In the genomic region with DNA sequence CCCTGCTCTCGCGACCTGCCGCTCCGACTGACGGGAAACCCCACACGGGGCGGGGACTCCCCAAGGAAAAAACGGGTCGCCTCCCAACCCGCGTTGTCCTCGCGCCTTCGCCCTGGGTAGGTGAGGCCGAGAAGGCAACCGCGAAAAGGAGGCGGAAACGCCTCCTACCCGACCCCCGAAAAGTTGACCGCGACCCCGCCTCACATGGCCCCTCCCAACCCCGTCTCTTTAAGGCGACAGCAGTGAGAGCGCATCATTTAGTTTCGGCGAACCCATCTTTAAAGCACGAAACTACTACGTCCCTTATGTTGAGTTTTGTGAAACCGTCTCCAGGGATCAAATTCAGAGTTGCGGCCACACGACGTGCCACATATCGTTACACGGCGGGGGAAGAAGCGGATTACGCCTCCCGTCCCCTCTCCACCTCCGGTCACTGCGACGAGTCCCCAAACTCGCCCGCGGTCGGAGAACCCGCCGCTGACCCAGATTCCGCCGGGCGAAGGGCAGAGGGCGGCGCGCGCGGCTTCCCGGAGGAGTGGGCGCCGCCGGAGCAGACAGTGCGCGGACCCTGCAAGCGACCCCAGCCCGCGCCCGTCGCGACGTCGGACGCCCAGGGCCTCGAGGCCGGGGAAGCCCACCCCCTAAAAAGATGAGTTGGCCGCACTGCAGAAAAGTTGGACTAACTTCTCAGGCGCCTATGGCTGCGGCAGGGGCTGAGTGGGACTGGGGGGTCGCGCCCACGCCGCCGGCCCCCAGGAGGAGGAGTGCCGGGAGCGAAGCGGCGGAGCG, we compare ENCODE assay signal across 9 cellular contexts. TPM values are rescaled to one million over a fixed set of nuclear protein-coding genes. Genes with fewer than 3 reads are reported as not detected.
DNase-seq lines count a peak whose midpoint lies in the region; ATAC-seq, FAIRE-seq and TF ChIP-seq lines count a peak whose summit lies in the region.
"Had no signal": no experiment of that assay in that cellular context is flagged by ENCODE, and none has a peak within 500 bp of the region (broad histone marks: within the 10 kb centered on the region; RNA-seq: fewer than 3 reads in every experiment).

No MANE protein-coding gene starts in this region.

- H4K8ac ChIP-seq in H1 (ENCODE audit: extremely low read depth, insufficient read depth, low read length) = peak overlapping the region; percentile 92

- peaks cover 22 to 58% of the 10 kb centered on the region in 2 experiments for H3K79me2 ChIP-seq in H1 (ENCODE audit: control insufficient read depth in 1 of 2, insufficient read depth in 2 of 2, low read length in 2 of 2)

- H4K5ac ChIP-seq in H1 (ENCODE audit: insufficient read length, low read depth, low read length) = peak overlapping the region; percentile 85

- H2BK15ac ChIP-seq in H1 (ENCODE audit: low read length) = no peak overlapping the region

- DNase-seq in AG08396 (ENCODE audit: low spot score) (peak; percentile 86), NCI-H82 treated with DMSO at 0.1 percent for 48 hours (lab: John Stamatoyannopoulos, UW; ENCODE audit: unreplicated experiment) (peak; percentile 28), H1 (ENCODE audit: low read depth in 1 of 2, low spot score in 2 of 2) (peak in 1 of 2 experiments; percentile 87)
- peak; percentile 93 for DNase-seq in activated CD8-positive, alpha-beta memory T cell treated with anti-CD3 and anti-CD28 coated beads for 24 hours
- peak; percentile 90 to 95 for DNase-seq in stimulated activated CD8-positive, alpha-beta memory T cell treated with anti-CD3 and anti-CD28 coated beads, Interleukin-15, amount 100 ng/mL, for 48 hours (ENCODE audit: low read depth in 2 of 2)

- peak overlapping the region; percentile 83 for H3K18ac ChIP-seq in H1 (ENCODE audit: extremely low read depth, low read length)

- POLR2A ChIA-PET in H1 (lab: Charles Lee; ENCODE audit: partially characterized antibody) = interaction anchor here (0.6 to 5.6 kb wide), 26 partner anchors 9 to 395 kb away, joined by 3 to 61 read pairs (median 5); a partner anchor contains a TSS

- peaks cover 10% of the 10 kb centered on the region for H3K23me2 ChIP-seq in H1 (ENCODE audit: low read depth, low read length)

- no peaks in the 10 kb centered on the region; the same call in 1 of the 2 replicates for H3K79me1 ChIP-seq in H1 (ENCODE audit: low read depth, low read length)

- no peak for TF ChIP-seq RAD21 in H1 (IDR thresholded peaks at IDR 0.05 in 1 of 2, conservative IDR thresholded peaks at IDR 0.05 in 1 of 2; ENCODE audit: low read depth in 2 of 2, low read length in 2 of 2)

- peaks cover 0 to 6% (median 2%) of the 10 kb centered on the region in 4 experiments; a peak in 5 of 7 replicates for H3K4me1 ChIP-seq in H1 (replicated peaks in 1 of 4; ENCODE audit: control insufficient read depth in 3 of 4, insufficient read depth in 4 of 4, low read length in 3 of 4)
- no peaks in the 10 kb centered on the region for H3K4me1 ChIP-seq in mesodermal cell (ENCODE audit: control insufficient read depth, insufficient read depth, low read length, poor library complexity, severe bottlenecking)

- H3K4me2 ChIP-seq in H1 (ENCODE audit: insufficient read depth in 1 of 2, low read depth in 2 of 2, low read length in 2 of 2) = peak overlapping the region; percentile 77 to 86

- H2AFZ ChIP-seq in H1 (ENCODE audit: low read length) = no peak overlapping the region

- TF ChIP-seq EP300 in H1 (IDR thresholded peaks at IDR 0.05; ENCODE audit: borderline replicate concordance in 1 of 2, low read depth in 2 of 2, low read length in 2 of 2) = no peak

- peak overlapping the region; percentile 74 for H3K27ac ChIP-seq in H1 (ENCODE audit: low read depth, low read length)
- peak overlapping the region; percentile 83 for H3K27ac ChIP-seq in mesodermal cell (ENCODE audit: low read depth, low read length, severe bottlenecking)

- peaks cover 0 to 2% of the 10 kb centered on the region in 2 experiments for H4K20me1 ChIP-seq in H1 (replicated peaks in 1 of 2; ENCODE audit: control insufficient read depth in 1 of 2, insufficient read depth in 2 of 2, low read length in 2 of 2)

- ATAC-seq in GM18870 (IDR thresholded peaks at IDR 0.05; ENCODE audit: unreplicated experiment) (peak; percentile 30), HG03159 (IDR thresholded peaks at IDR 0.05; ENCODE audit: unreplicated experiment) (peak; percentile 39)

- H3K4me3 ChIP-seq in H1 (ENCODE audit: extremely low read depth in 1 of 4, insufficient read depth in 2 of 4, low read depth in 3 of 4, low read length in 4 of 4) = peak overlapping the region; percentile 84 to 99 (median 98)
- H3K4me3 ChIP-seq in mesodermal cell (ENCODE audit: extremely low read depth, insufficient read depth, low read length, poor library complexity, severe bottlenecking) = peak overlapping the region; percentile 96

- no peak for FAIRE-seq in H1 (lab: Jason Lieb, UNC)

- H3K27me3 ChIP-seq in H1 (replicated peaks in 1 of 4; ENCODE audit: control insufficient read depth in 3 of 4, extremely low read depth in 1 of 4, insufficient read depth in 3 of 4, low read length in 3 of 4) = no peaks in the 10 kb centered on the region

- H3K36me3 ChIP-seq in H1 (ENCODE audit: control insufficient read depth in 2 of 4, insufficient read depth in 4 of 4, low read length in 3 of 4) (peaks cover 0 to 15% (median 0%) of the 10 kb centered on the region in 4 experiments; a peak in 5 of 8 replicates), mesodermal cell (ENCODE audit: control insufficient read depth, insufficient read depth, low read length) (peaks cover 18% of the 10 kb centered on the region)

- no peak overlapping the region for H3K23ac ChIP-seq in H1 (ENCODE audit: insufficient read length)

- peak overlapping the region; percentile 50 for H3K4ac ChIP-seq in H1 (replicated peaks; ENCODE audit: insufficient read length, low read depth, low read length)

- no peak overlapping the region for H2BK120ac ChIP-seq in H1 (replicated peaks; ENCODE audit: low read depth, low read length)

- TF ChIP-seq CTCF in H1 (IDR thresholded peaks at IDR 0.05; ENCODE audit: control extremely low read depth in 1 of 3, insufficient read depth in 1 of 3, low read depth in 1 of 3, low read length in 3 of 3) = no peak

- H3K9me3 ChIP-seq in H1 (ENCODE audit: insufficient read depth in 2 of 2, low read depth in 1 of 2, low read length in 1 of 2) = no peaks in the 10 kb centered on the region
- H3K9me3 ChIP-seq in mesodermal cell (ENCODE audit: control insufficient read depth, low read length) = no peaks in the 10 kb centered on the region

- no peak overlapping the region; the same call in 1 of the 2 replicates for H2BK12ac ChIP-seq in H1 (ENCODE audit: low read depth, low read length)

- H2BK5ac ChIP-seq in H1 (ENCODE audit: low read depth, low read length) = peak overlapping the region; percentile 95

- H4K91ac ChIP-seq in H1 (replicated peaks; ENCODE audit: insufficient read length, low read length) = peak overlapping the region; percentile 29

- no peak overlapping the region for H2AK5ac ChIP-seq in H1 (ENCODE audit: low read depth, low read length)

- peak; percentile 74 to 95 for TF ChIP-seq POLR2A in H1 (IDR thresholded peaks at IDR 0.05; ENCODE audit: control extremely low read depth in 1 of 2, low read depth in 2 of 2, low read length in 2 of 2)

- H3K9ac ChIP-seq in H1 (replicated peaks in 1 of 4; ENCODE audit: extremely low read depth in 1 of 4, low read depth in 3 of 4, low read length in 3 of 4) = peak overlapping the region; percentile 93 to 99 (median 95)

- H2BK20ac ChIP-seq in H1 (ENCODE audit: low read length) = no peak overlapping the region

- CTCF ChIA-PET in H1 (lab: Charles Lee; ENCODE audit: partially characterized antibody) = interaction anchor here (1.6 kb wide), 1 partner anchor 21 kb away, joined by 5 read pairs; no protein-coding TSS in a partner anchor

- H3K56ac ChIP-seq in H1 (replicated peaks; ENCODE audit: insufficient read length, low read depth, low read length) = peak overlapping the region; percentile 43

- H3K14ac ChIP-seq in H1 (ENCODE audit: insufficient read length) = peak overlapping the region; percentile 90

- WGBS in H1 (ENCODE audit: extremely low coverage in 1 of 2, insufficient coverage in 1 of 2, insufficient read length in 1 of 2, insufficient replicate concordance in 2 of 2, low coverage in 1 of 2, low lambda C conversion rate in 2 of 2, missing lambda C conversion rate in 1 of 2), 2 experiments = 1% methylated on average over 81 of the region's 88 CpGs; no CpG with 5 or more reads in 1 of the 2 experiments
- WGBS in mesodermal cell (ENCODE audit: insufficient coverage in 2 of 2), 2 experiments = 0% methylated on average over 67 to 68 of the region's 88 CpGs

RNA-seq across cellular contexts. Expression of a gene that starts 1.1 kb away (rescaled TPM):
- 114 and 123 TPM in 2 replicates for total RNA-seq in H1 (2021; fragmentation: NEBNext Ultra II Directional; extraction: Animal tissue kit (Norgen Biotek cat#: 25700))
- 10.2 and 20.7 TPM in 2 replicates for polyA plus RNA-seq in H1 (2011; rRNA removed)
- polyA plus RNA-seq in H1 (2011; cell fraction: cytosol; rRNA removed) = 33.6 TPM
- 3.6 TPM for polyA plus RNA-seq in H1 (2011; cell fraction: nucleus; rRNA removed)
- 122 to 225 TPM (median 147 TPM) in 4 replicates for polyA plus RNA-seq in H1 (2012, experiment 1 of 2)
- polyA plus RNA-seq in H1 (2012, experiment 2 of 2) = 10.2 TPM
- polyA plus RNA-seq in H1 (2013, experiment 1 of 2) = 66.2 TPM
- polyA plus RNA-seq in H1 (2013, experiment 2 of 2) = 67.9 TPM
- 16.2 and 20.3 TPM in 2 replicates for polyA minus RNA-seq in H1 (2011; rRNA and poly(A)+ RNA removed)
- 18.1 TPM for polyA minus RNA-seq in H1 (2011; cell fraction: cytosol; rRNA and poly(A)+ RNA removed)
- polyA minus RNA-seq in H1 (2011; cell fraction: nucleus; rRNA and poly(A)+ RNA removed) = 14.0 TPM
- polyA plus RNA-seq in mesodermal cell (2013, experiment 1 of 2) = 54.4 TPM
- 74.9 TPM for polyA plus RNA-seq in mesodermal cell (2013, experiment 2 of 2)

RNA-seq across cellular contexts. Expression of a gene that starts 22.7 kb away (rescaled TPM):
- total RNA-seq in H1 (2021; fragmentation: NEBNext Ultra II Directional; extraction: Animal tissue kit (Norgen Biotek cat#: 25700)) = 52.1 and 52.3 TPM in 2 replicates
- 79.3 and 105 TPM in 2 replicates for polyA plus RNA-seq in H1 (2011; rRNA removed)
- 87.6 TPM for polyA plus RNA-seq in H1 (2011; cell fraction: cytosol; rRNA removed)
- polyA plus RNA-seq in H1 (2011; cell fraction: nucleus; rRNA removed) = 103 TPM
- polyA plus RNA-seq in H1 (2012, experiment 1 of 2) = 61.2 to 68.2 TPM (median 64.7 TPM) in 4 replicates
- 53.1 TPM for polyA plus RNA-seq in H1 (2012, experiment 2 of 2)
- 72.8 TPM for polyA plus RNA-seq in H1 (2013, experiment 1 of 2)
- polyA plus RNA-seq in H1 (2013, experiment 2 of 2) = 65.7 TPM
- 61.0 and 79.2 TPM in 2 replicates for polyA minus RNA-seq in H1 (2011; rRNA and poly(A)+ RNA removed)
- polyA minus RNA-seq in H1 (2011; cell fraction: cytosol; rRNA and poly(A)+ RNA removed) = 25.8 TPM
- 36.0 TPM for polyA minus RNA-seq in H1 (2011; cell fraction: nucleus; rRNA and poly(A)+ RNA removed)
- 36.2 TPM for polyA plus RNA-seq in mesodermal cell (2013, experiment 1 of 2)
- 34.8 TPM for polyA plus RNA-seq in mesodermal cell (2013, experiment 2 of 2)
- total RNA-seq: T-helper 2 cell treated with Interferon-gamma antibody and Interleukin-4, amounts not matched to agents 100 ng/mL and 5 ng/mL, for 36 hours had no signal

RNA-seq across cellular contexts. Expression of a gene that starts 34.0 kb away (rescaled TPM):
- 110 and 111 TPM in 2 replicates for total RNA-seq in H1 (2021; fragmentation: NEBNext Ultra II Directional; extraction: Animal tissue kit (Norgen Biotek cat#: 25700))
- polyA plus RNA-seq in H1 (2011; rRNA removed) = 183 and 188 TPM in 2 replicates
- 157 TPM for polyA plus RNA-seq in H1 (2011; cell fraction: cytosol; rRNA removed)
- 218 TPM for polyA plus RNA-seq in H1 (2011; cell fraction: nucleus; rRNA removed)
- 89.8 to 118 TPM (median 111 TPM) in 4 replicates for polyA plus RNA-seq in H1 (2012, experiment 1 of 2)
- polyA plus RNA-seq in H1 (2012, experiment 2 of 2) = 169 TPM
- 75.6 TPM for polyA plus RNA-seq in H1 (2013, experiment 1 of 2)
- polyA plus RNA-seq in H1 (2013, experiment 2 of 2) = 85.8 TPM
- polyA minus RNA-seq in H1 (2011; rRNA and poly(A)+ RNA removed) = 138 and 140 TPM in 2 replicates
- polyA minus RNA-seq in H1 (2011; cell fraction: cytosol; rRNA and poly(A)+ RNA removed) = 57.2 TPM
- 97.0 TPM for polyA minus RNA-seq in H1 (2011; cell fraction: nucleus; rRNA and poly(A)+ RNA removed)
- polyA plus RNA-seq in mesodermal cell (2013, experiment 1 of 2) = 100 TPM
- 86.3 TPM for polyA plus RNA-seq in mesodermal cell (2013, experiment 2 of 2)

RNA-seq across cellular contexts. Expression of a gene that starts 37.7 kb away (rescaled TPM):
- 19.8 and 20.4 TPM in 2 replicates for total RNA-seq in H1 (2021; fragmentation: NEBNext Ultra II Directional; extraction: Animal tissue kit (Norgen Biotek cat#: 25700))
- 12.2 and 30.2 TPM in 2 replicates for polyA plus RNA-seq in H1 (2011; rRNA removed)
- polyA plus RNA-seq in H1 (2011; cell fraction: cytosol; rRNA removed) = 22.3 TPM
- polyA plus RNA-seq in H1 (2011; cell fraction: nucleus; rRNA removed) = 6.4 TPM
- 20.3 to 29.7 TPM (median 25.5 TPM) in 4 replicates for polyA plus RNA-seq in H1 (2012, experiment 1 of 2)
- 51.2 TPM for polyA plus RNA-seq in H1 (2012, experiment 2 of 2)
- polyA plus RNA-seq in H1 (2013, experiment 1 of 2) = 25.8 TPM
- polyA plus RNA-seq in H1 (2013, experiment 2 of 2) = 33.2 TPM
- 4.2 and 7.2 TPM in 2 replicates for polyA minus RNA-seq in H1 (2011; rRNA and poly(A)+ RNA removed)
- 5.0 TPM for polyA minus RNA-seq in H1 (2011; cell fraction: cytosol; rRNA and poly(A)+ RNA removed)
- 3.5 TPM for polyA minus RNA-seq in H1 (2011; cell fraction: nucleus; rRNA and poly(A)+ RNA removed)
- 26.6 TPM for polyA plus RNA-seq in mesodermal cell (2013, experiment 1 of 2)
- polyA plus RNA-seq in mesodermal cell (2013, experiment 2 of 2) = 24.1 TPM

RNA-seq across cellular contexts. Expression of a gene that starts 47.5 kb away (rescaled TPM):
- total RNA-seq in H1 (2021; fragmentation: NEBNext Ultra II Directional; extraction: Animal tissue kit (Norgen Biotek cat#: 25700)) = 9.6 and 10.6 TPM in 2 replicates
- polyA plus RNA-seq in H1 (2011; rRNA removed) = 23.3 and 33.3 TPM in 2 replicates
- polyA plus RNA-seq in H1 (2011; cell fraction: cytosol; rRNA removed) = 23.2 TPM
- polyA plus RNA-seq in H1 (2011; cell fraction: nucleus; rRNA removed) = 24.1 TPM
- polyA plus RNA-seq in H1 (2012, experiment 1 of 2) = 14.7 to 18.2 TPM (median 17.7 TPM) in 4 replicates
- 16.4 TPM for polyA plus RNA-seq in H1 (2012, experiment 2 of 2)
- 10.0 TPM for polyA plus RNA-seq in H1 (2013, experiment 1 of 2)
- 9.6 TPM for polyA plus RNA-seq in H1 (2013, experiment 2 of 2)
- polyA minus RNA-seq in H1 (2011; rRNA and poly(A)+ RNA removed) = 24.5 and 28.3 TPM in 2 replicates
- 8.8 TPM for polyA minus RNA-seq in H1 (2011; cell fraction: cytosol; rRNA and poly(A)+ RNA removed)
- polyA minus RNA-seq in H1 (2011; cell fraction: nucleus; rRNA and poly(A)+ RNA removed) = 10.9 TPM
- polyA plus RNA-seq in mesodermal cell (2013, experiment 1 of 2) = 5.5 TPM
- 4.6 TPM for polyA plus RNA-seq in mesodermal cell (2013, experiment 2 of 2)
